ENCODE assay signal across 21 cellular contexts in the genomic region with DNA sequence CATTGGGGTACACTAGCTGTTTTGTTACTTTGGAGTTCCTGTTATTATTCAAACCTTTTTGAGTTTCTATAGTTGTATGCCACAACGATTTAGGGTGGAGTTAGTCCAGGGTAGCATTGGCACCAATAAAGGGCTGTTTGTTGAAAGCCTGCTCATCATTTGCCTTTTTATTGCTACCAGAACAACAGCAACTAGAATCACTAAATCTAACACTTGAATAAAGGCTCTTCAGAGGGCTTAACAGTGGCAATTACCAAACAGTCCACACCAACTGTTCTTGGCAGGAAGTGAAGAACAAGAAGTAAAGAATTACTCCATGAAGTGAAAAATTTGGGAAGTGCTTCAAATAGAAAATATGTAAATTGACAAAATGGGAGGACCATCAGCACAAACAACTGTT.
A peak's percentile ranks its signal among the peaks of the same experiment; 100 is the strongest.
DNase-seq lines count a peak whose midpoint lies in the region; ATAC-seq, FAIRE-seq and TF ChIP-seq lines count a peak whose summit lies in the region.
"Had no signal": no experiment of that assay in that cellular context is flagged by ENCODE, and none has a peak within 500 bp of the region (broad histone marks: within the 10 kb centered on the region; RNA-seq: fewer than 3 reads in every experiment).

No MANE protein-coding gene starts in this region.

- DNase-seq in SKM-1 treated with dmso at 0.1 percent for 144 hours (lab: John Stamatoyannopoulos, UW; ENCODE audit: unreplicated experiment) (peak; percentile 33), SKM-1 (lab: John Stamatoyannopoulos, UW; ENCODE audit: unreplicated experiment) (no peak), caudate nucleus (lab: John Stamatoyannopoulos, UW) (peak in 2 of 61 donors; percentile 18 to 21), medulla oblongata (ENCODE audit: extremely low spot score) (peak; percentile 72), GM12891 (ENCODE audit: insufficient read length, low spot score) (no peak)
- no peak for DNase-seq in effector CD8-positive, alpha-beta T cell (lab: John Stamatoyannopoulos, UW)
- DNase-seq in stimulated activated naive CD8-positive, alpha-beta T cell treated with anti-CD3 and anti-CD28 coated beads, Interleukin-15, amount 100 ng/mL, for 72 hours, result no peak
- DNase-seq in activated CD8-positive, alpha-beta memory T cell treated with anti-CD3 and anti-CD28 coated beads for 24 hours, result no peak
- DNase-seq: DMS 273 treated with DMSO at 0.1 percent for 48 hours; H7; MG63; NCI-H1417; NCI-H187 treated with DMSO at 0.1 percent for 48 hours; NCI-H2171 treated with DMSO at 0.1 percent for 48 hours; NCI-H446 treated with DMSO at 0.1 percent for 48 hours; NK-92 treated with Interleukin-12 subunit alpha and Interleukin-12 subunit beta, amount 100 ng/mL, for 24 hours; SHP77; SK-N-SH had no signal

- no peak overlapping the region for H3K27ac Mint-ChIP-seq in stimulated activated naive CD8-positive, alpha-beta T cell treated with anti-CD3 and anti-CD28 coated beads, Interleukin-15, amount 100 ng/mL, for 72 hours

- H3K4me1 Mint-ChIP-seq in stimulated activated naive CD8-positive, alpha-beta T cell treated with anti-CD3 and anti-CD28 coated beads, Interleukin-15, amount 100 ng/mL, for 72 hours, result no peaks in the 10 kb centered on the region

- FAIRE-seq in GM12891 (lab: Jason Lieb, UNC), result no peak
- FAIRE-seq: A549, GM19239 had no signal

- H3K27ac ChIP-seq in caudate nucleus (ENCODE audit: low read depth, low read length), result peak overlapping the region; percentile 76
- H3K27ac ChIP-seq: A549, C4-2B had no signal

- no peak for TF ChIP-seq POLR2A in GM12891 (IDR thresholded peaks at IDR 0.05; ENCODE audit: low read depth, low read length)

- H3K4me3 Mint-ChIP-seq in stimulated activated naive CD8-positive, alpha-beta T cell treated with anti-CD3 and anti-CD28 coated beads, Interleukin-15, amount 100 ng/mL, for 72 hours, result no peak overlapping the region

- ATAC-seq in stimulated activated naive CD8-positive, alpha-beta T cell treated with anti-CD3 and anti-CD28 coated beads, Interleukin-15, amount 100 ng/mL, for 72 hours, result no peak
- ATAC-seq: A549 had no signal

- H3K27me3 Mint-ChIP-seq in stimulated activated naive CD8-positive, alpha-beta T cell treated with anti-CD3 and anti-CD28 coated beads, Interleukin-15, amount 100 ng/mL, for 72 hours, result no peaks in the 10 kb centered on the region

- peaks cover 9 to 15% of the 10 kb centered on the region in 2 donors for H3K9me3 Mint-ChIP-seq in stimulated activated naive CD8-positive, alpha-beta T cell treated with anti-CD3 and anti-CD28 coated beads, Interleukin-15, amount 100 ng/mL, for 72 hours

TF ChIP-seq in GM12891, 5 proteins besides CTCF, POLR2A, EP300 and RAD21:
- TF ChIP-seq PAX5 (IDR thresholded peaks at IDR 0.05; ENCODE audit: insufficient read depth, low read length, severe bottlenecking) (no peak), POU2F2 (IDR thresholded peaks at IDR 0.05; ENCODE audit: low read depth, low read length) (no peak), SPI1 (IDR thresholded peaks at IDR 0.05; ENCODE audit: low read depth, low read length) (no peak), TAF1 (IDR thresholded peaks at IDR 0.05; ENCODE audit: low read depth, low read length) (no peak), POLR2AphosphoS5 (IDR thresholded peaks at IDR 0.05; ENCODE audit: low read depth, low read length) (no peak)
TF ChIP-seq in GM12891: peak in this region for 0.

Comparison
In these comparisons a context has a peak if more than half of its experiments do, and no peak if none do; other contexts are left out.
1. DNase-seq: peak in SKM-1 treated with dmso at 0.1 percent for 144 hours (single experiment) and medulla oblongata (single experiment); none in SKM-1 (single experiment), GM12891 (single experiment), effector CD8-positive, alpha-beta T cell (single experiment), stimulated activated naive CD8-positive, alpha-beta T cell treated with anti-CD3 and anti-CD28 coated beads, Interleukin-15, amount 100 ng/mL, for 72 hours (0 of 2) and activated CD8-positive, alpha-beta memory T cell treated with anti-CD3 and anti-CD28 coated beads for 24 hours (single experiment).